8 cellular contexts compared by ENCODE assay signal in the genomic region with DNA sequence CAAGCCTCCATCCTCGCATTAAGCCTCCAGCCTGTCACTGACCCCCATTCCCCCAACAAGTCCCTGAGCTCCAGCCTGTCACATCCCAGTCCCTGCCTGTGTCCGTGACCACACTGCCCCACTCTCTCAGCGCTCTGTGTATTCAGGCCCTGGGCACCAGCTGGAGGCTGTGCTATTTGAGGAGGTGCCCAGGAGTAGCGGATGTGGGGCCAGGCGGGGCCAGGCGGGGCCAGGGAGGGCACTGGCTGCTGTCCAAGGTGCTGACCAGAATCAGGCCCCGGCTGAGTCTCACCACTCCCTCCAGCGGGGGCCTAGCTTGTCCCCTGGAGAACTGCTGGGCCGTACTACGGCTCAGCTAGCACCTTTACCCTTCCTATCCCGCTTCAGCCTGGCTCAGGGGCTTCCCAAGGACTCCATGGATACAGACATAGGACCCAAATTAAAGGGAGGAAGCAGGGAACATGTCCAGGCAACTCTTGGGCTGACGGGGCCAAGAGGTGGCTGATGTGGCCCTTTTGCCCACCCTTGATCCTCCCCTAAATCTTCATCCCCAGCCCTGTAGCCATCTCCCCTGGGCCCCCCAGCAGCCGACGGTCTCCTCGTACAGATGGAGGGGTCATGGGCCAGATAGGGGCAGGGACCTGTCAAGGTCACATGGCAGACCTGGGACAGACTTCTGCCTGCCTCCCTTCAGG. TPM values are rescaled to one million over a fixed set of nuclear protein-coding genes. Genes with fewer than 3 reads are reported as not detected.
DNase-seq lines count a peak whose midpoint lies in the region; ATAC-seq and TF ChIP-seq lines count a peak whose summit lies in the region.

No MANE protein-coding gene starts in this region.

- DNase-seq in Ammon's horn (ENCODE audit: low spot score): peak; percentile 93
- DNase-seq in activated CD4-positive, CD25-positive, alpha-beta regulatory T cell (lab: John Stamatoyannopoulos, UW): peak in 3 of 4 experiments; percentile 27 to 34 (median 30)
- DNase-seq in central memory CD4-positive, alpha-beta T cell: peak; percentile 52
- no peak for DNase-seq in right lobe of liver
- DNase-seq in stimulated activated CD8-positive, alpha-beta memory T cell treated with anti-CD3 and anti-CD28 coated beads, Interleukin-12 subunit alpha, Interleukin-12 subunit beta, amount 100 ng/mL, for 1 hour (ENCODE audit: low read depth): peak; percentile 36
- DNase-seq in omental fat pad (ENCODE audit: low spot score): no peak

- TF ChIP-seq EP300 in Ishikawa (IDR thresholded peaks at IDR 0.05; ENCODE audit: borderline replicate concordance): no peak

- ATAC-seq in right lobe of liver: peak in 3 of 4 donors; percentile 45 to 77 (median 59)
- ATAC-seq in omental fat pad (ENCODE audit: low FRiP score): no peak
- no peak for ATAC-seq in HG02678 (IDR thresholded peaks at IDR 0.05; ENCODE audit: unreplicated experiment)

- no peaks in the 10 kb centered on the region for H3K27me3 ChIP-seq in right lobe of liver

- H3K9me3 ChIP-seq in right lobe of liver: no peaks in the 10 kb centered on the region

- H3K36me3 ChIP-seq in right lobe of liver: no peaks in the 10 kb centered on the region

- no peaks in the 10 kb centered on the region for H3K4me1 ChIP-seq in right lobe of liver

- peak; percentile 17; the same call in 1 of the 2 replicates for TF ChIP-seq RAD21 in Ishikawa (IDR thresholded peaks at IDR 0.05; ENCODE audit: low read depth)

- 67% methylated on average over 1 of the region's 15 CpGs for WGBS in right lobe of liver (ENCODE audit: insufficient coverage, low coverage, low lambda C conversion rate, missing lambda C conversion rate)

- TF ChIP-seq CTCF in right lobe of liver (IDR thresholded peaks at IDR 0.05): no peak
- TF ChIP-seq CTCF in omental fat pad (IDR thresholded peaks at IDR 0.05): no peak

- TF ChIP-seq POLR2A in right lobe of liver (IDR thresholded peaks at IDR 0.05): no peak

- no peak overlapping the region for H3K4me3 ChIP-seq in right lobe of liver

- no peak overlapping the region for H3K27ac ChIP-seq in right lobe of liver

- intact Hi-C loops in right lobe of liver (cut with DNase I): no loop called here

TF ChIP-seq in Ishikawa, 13 proteins besides CTCF, POLR2A, EP300 and RAD21:
- TF ChIP-seq TCF12 (IDR thresholded peaks at IDR 0.05; ENCODE audit: low read depth) (0 out of 2 replicates have a peak, but pooled peaks have one; percentile 24), YY1 (IDR thresholded peaks at IDR 0.05; ENCODE audit: low read depth) (no peak), FOXM1 (IDR thresholded peaks at IDR 0.05; ENCODE audit: borderline replicate concordance, low read depth) (no peak), CREB1 (IDR thresholded peaks at IDR 0.05; ENCODE audit: low read depth) (no peak), EGR1 (IDR thresholded peaks at IDR 0.05) (no peak), CEBPB (IDR thresholded peaks at IDR 0.05) (no peak), NFIC (IDR thresholded peaks at IDR 0.05) (peak; percentile 25; the same call in 1 of the 2 replicates), ZBTB7A (IDR thresholded peaks at IDR 0.05; ENCODE audit: low read depth) (no peak), TAF1 (IDR thresholded peaks at IDR 0.05; ENCODE audit: low read depth) (no peak), TEAD4 (IDR thresholded peaks at IDR 0.05) (no peak)
- TF ChIP-seq, protein P1, sequence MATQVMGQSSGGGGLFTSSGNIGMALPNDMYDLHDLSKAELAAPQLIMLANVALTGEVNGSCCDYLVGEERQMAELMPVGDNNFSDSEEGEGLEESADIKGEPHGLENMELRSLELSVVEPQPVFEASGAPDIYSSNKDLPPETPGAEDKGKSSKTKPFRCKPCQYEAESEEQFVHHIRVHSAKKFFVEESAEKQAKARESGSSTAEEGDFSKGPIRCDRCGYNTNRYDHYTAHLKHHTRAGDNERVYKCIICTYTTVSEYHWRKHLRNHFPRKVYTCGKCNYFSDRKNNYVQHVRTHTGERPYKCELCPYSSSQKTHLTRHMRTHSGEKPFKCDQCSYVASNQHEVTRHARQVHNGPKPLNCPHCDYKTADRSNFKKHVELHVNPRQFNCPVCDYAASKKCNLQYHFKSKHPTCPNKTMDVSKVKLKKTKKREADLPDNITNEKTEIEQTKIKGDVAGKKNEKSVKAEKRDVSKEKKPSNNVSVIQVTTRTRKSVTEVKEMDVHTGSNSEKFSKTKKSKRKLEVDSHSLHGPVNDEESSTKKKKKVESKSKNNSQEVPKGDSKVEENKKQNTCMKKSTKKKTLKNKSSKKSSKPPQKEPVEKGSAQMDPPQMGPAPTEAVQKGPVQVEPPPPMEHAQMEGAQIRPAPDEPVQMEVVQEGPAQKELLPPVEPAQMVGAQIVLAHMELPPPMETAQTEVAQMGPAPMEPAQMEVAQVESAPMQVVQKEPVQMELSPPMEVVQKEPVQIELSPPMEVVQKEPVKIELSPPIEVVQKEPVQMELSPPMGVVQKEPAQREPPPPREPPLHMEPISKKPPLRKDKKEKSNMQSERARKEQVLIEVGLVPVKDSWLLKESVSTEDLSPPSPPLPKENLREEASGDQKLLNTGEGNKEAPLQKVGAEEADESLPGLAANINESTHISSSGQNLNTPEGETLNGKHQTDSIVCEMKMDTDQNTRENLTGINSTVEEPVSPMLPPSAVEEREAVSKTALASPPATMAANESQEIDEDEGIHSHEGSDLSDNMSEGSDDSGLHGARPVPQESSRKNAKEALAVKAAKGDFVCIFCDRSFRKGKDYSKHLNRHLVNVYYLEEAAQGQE (IDR thresholded peaks at IDR 0.05; ENCODE audit: low read depth): peak; percentile 98
- TF ChIP-seq, protein P2, sequence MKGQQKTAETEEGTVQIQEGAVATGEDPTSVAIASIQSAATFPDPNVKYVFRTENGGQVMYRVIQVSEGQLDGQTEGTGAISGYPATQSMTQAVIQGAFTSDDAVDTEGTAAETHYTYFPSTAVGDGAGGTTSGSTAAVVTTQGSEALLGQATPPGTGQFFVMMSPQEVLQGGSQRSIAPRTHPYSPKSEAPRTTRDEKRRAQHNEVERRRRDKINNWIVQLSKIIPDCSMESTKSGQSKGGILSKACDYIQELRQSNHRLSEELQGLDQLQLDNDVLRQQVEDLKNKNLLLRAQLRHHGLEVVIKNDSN (IDR thresholded peaks at IDR 0.05): no peak; the same call in 1 of the 2 replicates
- TF ChIP-seq, protein P3, sequence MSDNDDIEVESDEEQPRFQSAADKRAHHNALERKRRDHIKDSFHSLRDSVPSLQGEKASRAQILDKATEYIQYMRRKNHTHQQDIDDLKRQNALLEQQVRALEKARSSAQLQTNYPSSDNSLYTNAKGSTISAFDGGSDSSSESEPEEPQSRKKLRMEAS (IDR thresholded peaks at IDR 0.05): 0 out of 2 replicates have a peak, but pooled peaks have one; percentile 25

RNA-seq across cellular contexts. Expression of a gene that starts 1.1 kb away (rescaled TPM):
- total RNA-seq in right lobe of liver (1 to 10 TPM in 1 of 6 experiments, under 1 TPM in 2, not detected in 3; 0.29 to 1.0 (median 0.60) TPM), omental fat pad (not detected)

RNA-seq across cellular contexts. Expression of a gene that starts 16.2 kb away (rescaled TPM):
- total RNA-seq in right lobe of liver (under 1 TPM in 2 of 6 experiments, not detected in 4; 0.19 to 0.68 TPM), omental fat pad (under 1 TPM in 1 of 4 donors, not detected in 3; 0.19 TPM)

RNA-seq across cellular contexts. Expression of a gene that starts 48.0 kb away (rescaled TPM):
- total RNA-seq in right lobe of liver (1 to 10 TPM; 2.2 to 8.9 (median 4.9) TPM), omental fat pad (10 to 100 TPM; 41.5 to 67.6 (median 50.3) TPM)

Comparison
In these comparisons a context has a peak if more than half of its experiments do, and no peak if none do; other contexts are left out.
1. DNase-seq: peak in Ammon's horn (single experiment), activated CD4-positive, CD25-positive, alpha-beta regulatory T cell (3 of 4), central memory CD4-positive, alpha-beta T cell (single experiment) and stimulated activated CD8-positive, alpha-beta memory T cell treated with anti-CD3 and anti-CD28 coated beads, Interleukin-12 subunit alpha, Interleukin-12 subunit beta, amount 100 ng/mL, for 1 hour (single experiment); none in right lobe of liver (0 of 3) and omental fat pad (single experiment).
2. ATAC-seq: peak in right lobe of liver (3 of 4); none in omental fat pad (single experiment) and HG02678 (single experiment).
3. RNA of a gene that starts 48.0 kb away (total RNA-seq): 41.5 to 67.6 TPM in omental fat pad; 2.2 to 8.9 TPM in right lobe of liver; every median in the first group is over 4 times any median in the second.